Comparison of ENCODE assay signal across 22 cellular contexts in genomic region chr1:229875086-229875485, GRCh38.
"Had no signal": no experiment of that assay in that cellular context is flagged by ENCODE, and none has a peak within 500 bp of the region (broad histone marks: within the 10 kb centered on the region; RNA-seq: fewer than 3 reads in every experiment).

No MANE protein-coding gene starts in this region.

- FAIRE-seq: endothelial cell of umbilical vein, frontal cortex, islet of Langerhans, keratinocyte had no signal

- H3K9me3 ChIP-seq: colonic mucosa, esophagus muscularis mucosa, gastroesophageal sphincter, heart right ventricle, left lung, lower lobe of right lung, mucosa of descending colon had no signal

- DNase-seq: colonic mucosa; dermis blood vessel endothelial cell; dorsolateral prefrontal cortex; effector CD4-positive, alpha-beta T cell; effector memory CD4-positive, alpha-beta T cell; heart right ventricle; hippocampal formation; left cardiac atrium; left lung; left ventricle myocardium superior; lower lobe of right lung; mesenchymal stem cell; mucosa of descending colon; naive B cell; naive thymus-derived CD8-positive, alpha-beta T cell had no signal

- H3K4me3 ChIP-seq: colonic mucosa, dorsolateral prefrontal cortex, esophagus muscularis mucosa, gastroesophageal sphincter, heart right ventricle, left lung, lower lobe of right lung, mucosa of descending colon had no signal

- H3K36me3 ChIP-seq: colonic mucosa, esophagus muscularis mucosa, gastroesophageal sphincter, heart right ventricle, left lung, lower lobe of right lung had no signal

- H3K27ac ChIP-seq: colonic mucosa, dorsolateral prefrontal cortex, esophagus muscularis mucosa, foreskin keratinocyte, gastroesophageal sphincter, heart right ventricle, left lung, lower lobe of right lung had no signal

- H3K4me1 ChIP-seq: colonic mucosa, foreskin keratinocyte, left lung, lower lobe of right lung had no signal

- ATAC-seq: gastroesophageal sphincter; heart right ventricle; left cardiac atrium; left lung; left ventricle myocardium superior; lower lobe of right lung; mucosa of descending colon; naive thymus-derived CD8-positive, alpha-beta T cell had no signal

- H3K27me3 ChIP-seq: colonic mucosa, dorsolateral prefrontal cortex, esophagus muscularis mucosa, gastroesophageal sphincter, heart right ventricle had no signal
